23 cellular contexts compared by ENCODE assay signal in genomic region chr2:213018340-213018901, GRCh38.
DNase-seq lines count a peak whose midpoint lies in the region; ATAC-seq, FAIRE-seq and TF ChIP-seq lines count a peak whose summit lies in the region.
"Had no signal": no experiment of that assay in that cellular context is flagged by ENCODE, and none has a peak within 500 bp of the region (broad histone marks: within the 10 kb centered on the region; RNA-seq: fewer than 3 reads in every experiment).

No MANE protein-coding gene starts in this region.

- H3K36me3 Mint-ChIP-seq in immature natural killer cell, result peaks cover 10 to 42% (median 31%) of the 10 kb centered on the region in 3 donors
- H3K36me3 Mint-ChIP-seq: CD4-positive, alpha-beta memory T cell had no signal

- H3K27ac Mint-ChIP-seq in immature natural killer cell, result peak overlapping the region in 5 of 6 donors; percentile 8 to 34 (median 24)

- intact Hi-C loops in HepG2 (cut with micrococcal nuclease; ENCODE audit: unreplicated experiment), result no loop called here
- intact Hi-C loops in right lobe of liver (cut with DNase I), result no loop called here

- H3K4me3 ChIP-seq in HepG2 (replicated peaks in 1 of 3; ENCODE audit: insufficient read depth in 1 of 3, low read depth in 2 of 3, low read length in 3 of 3), result no peak overlapping the region
- no peak overlapping the region for H3K4me3 ChIP-seq in right lobe of liver
- peak overlapping the region; percentile 80 for H3K4me3 ChIP-seq in GM06990 (replicated peaks; ENCODE audit: low read depth, low read length)
- H3K4me3 ChIP-seq: BLaER1, MG63, SJCRH30 had no signal

- no peaks in the 10 kb centered on the region for H3K9me3 ChIP-seq in HepG2 (ENCODE audit: low read length)
- no peaks in the 10 kb centered on the region for H3K9me3 ChIP-seq in right lobe of liver
- H3K9me3 ChIP-seq: BLaER1, MG63, SJCRH30 had no signal

- TF ChIP-seq RAD21 in HepG2 (CRISPR knock-in tag; IDR thresholded peaks at IDR 0.05), result no peak

- H3K4me1 ChIP-seq in HepG2 (ENCODE audit: insufficient read depth, low read length), result no peaks in the 10 kb centered on the region
- no peaks in the 10 kb centered on the region for H3K4me1 ChIP-seq in right lobe of liver
- H3K4me1 ChIP-seq: BLaER1, SJCRH30 had no signal

- no peaks in the 10 kb centered on the region for H3K27me3 ChIP-seq in HepG2 (ENCODE audit: control insufficient read depth in 1 of 2, insufficient read depth in 2 of 2, low read length in 2 of 2)
- no peaks in the 10 kb centered on the region for H3K27me3 ChIP-seq in right lobe of liver
- no peaks in the 10 kb centered on the region for H3K27me3 ChIP-seq in GM06990 (replicated peaks; ENCODE audit: control insufficient read depth, insufficient read depth, low read length)
- H3K27me3 ChIP-seq: BLaER1, MG63, SJCRH30 had no signal

- in situ Hi-C loops in HepG2 (cut with HindIII; ENCODE audit: extremely low pct_ligation_motif_present, low pct_unique_long_range_greater_than_20kb), result no loop called here

- POLR2A ChIA-PET in HepG2 (lab: Yijun Ruan, JAX), result no interaction called here

- no peak for TF ChIP-seq EP300 in HepG2 (IDR thresholded peaks at IDR 0.05; ENCODE audit: low read depth in 2 of 2, low read length in 2 of 2)
- TF ChIP-seq EP300 in HepG2 (CRISPR knock-in tag; IDR thresholded peaks at IDR 0.05; ENCODE audit: borderline replicate concordance), result no peak

- peaks cover 0 to 3% (median 0%) of the 10 kb centered on the region in 6 donors for H3K9me3 Mint-ChIP-seq in immature natural killer cell

- no peak for TF ChIP-seq POLR2A in HepG2 (IDR thresholded peaks at IDR 0.05; ENCODE audit: insufficient read depth in 1 of 2, low read depth in 2 of 2, low read length in 2 of 2)
- TF ChIP-seq POLR2A in right lobe of liver (IDR thresholded peaks at IDR 0.05), result no peak
- 0 out of 2 replicates have a peak, but pooled peaks have one; percentile 33 for TF ChIP-seq POLR2A in GM12892 (IDR thresholded peaks at IDR 0.05; ENCODE audit: low read depth, low read length)

- H4K20me1 ChIP-seq in HepG2 (ENCODE audit: insufficient read depth, low read length), result no peaks in the 10 kb centered on the region
- H4K20me1 ChIP-seq: BLaER1 had no signal

- no peak overlapping the region for H3K9ac ChIP-seq in HepG2 (ENCODE audit: insufficient read depth, low read depth, low read length)
- H3K9ac ChIP-seq: BLaER1 had no signal

- CTCF ChIA-PET in HepG2 (lab: Yijun Ruan, JAX; ENCODE audit: low intra/inter-chr PET ratio, low total read pairs), result no interaction called here

- H3K36me3 ChIP-seq in HepG2 (replicated peaks in 1 of 2; ENCODE audit: control insufficient read depth in 1 of 2, insufficient read depth in 2 of 2, low read length in 2 of 2) (no peaks in the 10 kb centered on the region), right lobe of liver (no peaks in the 10 kb centered on the region), GM06990 (ENCODE audit: control insufficient read depth, insufficient read depth, low read length) (peaks cover 3% of the 10 kb centered on the region; the same call in 1 of the 2 replicates)
- H3K36me3 ChIP-seq: SJCRH30 had no signal

- no peaks in the 10 kb centered on the region for H3K79me2 ChIP-seq in HepG2 (ENCODE audit: insufficient read depth, low read length)

- peaks cover 52 to 77% of the 10 kb centered on the region in 2 donors for H3K4me1 Mint-ChIP-seq in immature natural killer cell

- ATAC-seq in HepG2 (no peak), right lobe of liver (no peak)
- ATAC-seq: HCT116, Right ventricle myocardium inferior, SK-N-SH treated with all-trans-retinoic acid at 6 μM for 48 hours had no signal

- H2AFZ ChIP-seq in HepG2 (ENCODE audit: low read length), result no peak overlapping the region

- H3K27ac ChIP-seq in HepG2 (ENCODE audit: extremely low read length, insufficient read depth, low read length) (no peak overlapping the region), right lobe of liver (no peak overlapping the region)
- H3K27ac ChIP-seq: BLaER1, SJCRH30 had no signal

- no peak overlapping the region for H3K4me3 Mint-ChIP-seq in immature natural killer cell

- no peak for FAIRE-seq in HepG2 (lab: Jason Lieb, UNC)
- FAIRE-seq in GM12892 (lab: Jason Lieb, UNC), result peak; percentile 82

- no peak for DNase-seq in HepG2 (ENCODE audit: low spot score)
- DNase-seq in right lobe of liver, result no peak
- no peak for DNase-seq in GM06990 (ENCODE audit: extremely low read depth, insufficient read length)
- no peak for DNase-seq in GM12892 (ENCODE audit: insufficient read length)
- DNase-seq in immature natural killer cell, result no peak
- DNase-seq in NCI-H1436 (lab: John Stamatoyannopoulos, UW), result no peak
- no peak for DNase-seq in GOT3 (lab: John Stamatoyannopoulos, UW)
- no peak for DNase-seq in DMS79 treated with DMSO at 0.1 percent for 48 hours (lab: John Stamatoyannopoulos, UW)
- DNase-seq: CD4-positive, alpha-beta memory T cell; DMS153; IMR-90; KG1; MG63; NCI-H1105 treated with DMSO at 0.1 percent for 48 hours; NCI-H2029; NCI-H446; NCI-H524 treated with DMSO at 0.1 percent for 48 hours; NCI-H774; SJCRH30 had no signal

- TF ChIP-seq CTCF in HepG2 (CRISPR knock-in tag; IDR thresholded peaks at IDR 0.05), result no peak
- no peak for TF ChIP-seq CTCF in right lobe of liver (IDR thresholded peaks at IDR 0.05)
- TF ChIP-seq CTCF in GM06990 (IDR thresholded peaks at IDR 0.05; ENCODE audit: insufficient read depth, low read length, poor library complexity, severe bottlenecking), result no peak

- BruUV-seq in HepG2 (replicated peaks; lab: Mats Ljungman, UMichigan), result no TSS peak

- peaks cover 0 to 6% (median 0%) of the 10 kb centered on the region in 3 donors for H3K27me3 Mint-ChIP-seq in immature natural killer cell (ENCODE audit: low read depth in 3 of 3)
- H3K27me3 Mint-ChIP-seq: CD4-positive, alpha-beta memory T cell had no signal

- no peak overlapping the region for H3K4me2 ChIP-seq in HepG2 (ENCODE audit: low read depth, low read length)
- H3K4me2 ChIP-seq: BLaER1 had no signal

TF ChIP-seq in HepG2, 621 proteins besides CTCF, POLR2A, EP300 and RAD21:
- TF ChIP-seq ATF7 (IDR thresholded peaks at IDR 0.05), result peak; percentile 37; the same call in 1 of the 2 replicates
- TF ChIP-seq ATF7 (CRISPR knock-in tag; IDR thresholded peaks at IDR 0.05), result no peak
- no peak for TF ChIP-seq ZNF124 (CRISPR knock-in tag; IDR thresholded peaks at IDR 0.05)
